Comparison of ENCODE assay signal across 18 cellular contexts in the genomic region with DNA sequence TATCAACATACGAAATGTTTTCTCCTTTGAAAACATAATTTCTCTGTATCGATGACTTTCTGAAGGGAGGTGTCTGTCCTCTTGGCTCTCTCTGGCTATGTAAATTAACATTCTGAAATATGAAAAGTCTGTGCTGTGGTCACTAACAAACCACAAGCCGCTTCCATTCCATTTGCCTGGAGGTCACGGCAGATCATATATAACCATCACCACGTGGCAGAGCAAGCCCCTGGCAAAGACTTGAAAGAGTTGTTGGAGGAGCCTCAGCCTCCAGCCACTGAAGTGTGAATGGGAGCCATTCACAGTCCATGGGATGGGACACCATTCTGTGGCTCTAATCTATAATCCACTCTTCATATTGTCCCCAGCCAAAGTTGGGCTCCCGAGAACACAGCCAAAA.
"Had no signal": no experiment of that assay in that cellular context is flagged by ENCODE, and none has a peak within 500 bp of the region (broad histone marks: within the 10 kb centered on the region; RNA-seq: fewer than 3 reads in every experiment).

No MANE protein-coding gene starts in this region.

- H3K9me3 Mint-ChIP-seq: activated T-helper 2 cell treated with anti-CD3 and anti-CD28 coated beads, Interferon-gamma antibody, Interleukin-2, Interleukin-4, amounts not matched to agents 10 μg/mL and 5 μg/mL and 100 μg/mL, durations not matched to agents 14 hours and 24 hours and 36 hours; memory B cell; naive B cell; stimulated activated naive B cell treated with anti-CD40 and anti-IgM and Interleukin-4, amounts not matched to agents 10 μg/mL and 1 μg/mL and 100 μg/mL, for 72 hours; T-helper 2 cell treated with Interferon-gamma antibody and Interleukin-4, amounts not matched to agents 5 μg/mL and 100 μg/mL, for 36 hours; WTC11 had no signal

- DNase-seq: activated CD4-positive, alpha-beta T cell treated with anti-CD3 and anti-CD28 coated beads for 36 hours; activated CD4-positive, alpha-beta T cell treated with anti-CD3 and anti-CD28 coated beads, Interleukin-2, amount 50 U/mL, for 48 hours; activated CD8-positive, alpha-beta memory T cell treated with anti-CD3 and anti-CD28 coated beads, Interleukin-2, amount 10 ng/mL, durations not matched to agents 7 days and 5 days; activated naive CD4-positive, alpha-beta T cell treated with anti-CD3 and anti-CD28 coated beads, Interleukin-2, amount 50 U/mL, for 16 hours; activated T-cell treated with anti-CD3 and anti-CD28 coated beads, Interleukin-2, amount 50 U/mL, for 1 hour; cerebellar nuclear complex; effector CD8-positive, alpha-beta T cell; mucosa of descending colon; naive B cell; retina; stimulated activated naive B cell treated with anti-CD40 and anti-IgM and Interleukin-4, amounts not matched to agents 10 μg/mL and 1 μg/mL and 100 μg/mL, for 72 hours; upper lobe of right lung had no signal

- H3K4me3 Mint-ChIP-seq: activated CD4-positive, alpha-beta T cell treated with anti-CD3 and anti-CD28 coated beads for 36 hours; activated CD8-positive, alpha-beta memory T cell treated with anti-CD3 and anti-CD28 coated beads, Interleukin-2, amount 10 ng/mL, durations not matched to agents 7 days and 5 days; memory B cell; naive B cell; stimulated activated naive B cell treated with anti-CD40 and anti-IgM and Interleukin-4, amounts not matched to agents 10 μg/mL and 1 μg/mL and 100 μg/mL, for 72 hours; T-helper 2 cell treated with Interferon-gamma antibody and Interleukin-4, amounts not matched to agents 5 μg/mL and 100 μg/mL, for 36 hours; WTC11 had no signal

- H3K27me3 Mint-ChIP-seq: activated CD4-positive, alpha-beta T cell treated with anti-CD3 and anti-CD28 coated beads for 36 hours; activated CD8-positive, alpha-beta memory T cell treated with anti-CD3 and anti-CD28 coated beads, Interleukin-2, amount 10 ng/mL, durations not matched to agents 7 days and 5 days; memory B cell; naive B cell; stimulated activated naive B cell treated with anti-CD40 and anti-IgM and Interleukin-4, amounts not matched to agents 10 μg/mL and 1 μg/mL and 100 μg/mL, for 72 hours had no signal

- H3K27me3 ChIP-seq: breast epithelium, esophagus muscularis mucosa, upper lobe of right lung had no signal

- H3K27ac Mint-ChIP-seq: activated CD4-positive, alpha-beta T cell treated with anti-CD3 and anti-CD28 coated beads for 36 hours; activated CD8-positive, alpha-beta memory T cell treated with anti-CD3 and anti-CD28 coated beads, Interleukin-2, amount 10 ng/mL, durations not matched to agents 7 days and 5 days; activated T-helper 2 cell treated with anti-CD3 and anti-CD28 coated beads, Interferon-gamma antibody, Interleukin-2, Interleukin-4, amounts not matched to agents 10 μg/mL and 5 μg/mL and 100 μg/mL, durations not matched to agents 14 hours and 24 hours and 36 hours; memory B cell; stimulated activated naive B cell treated with anti-CD40 and anti-IgM and Interleukin-4, amounts not matched to agents 10 μg/mL and 1 μg/mL and 100 μg/mL, for 72 hours; T-helper 2 cell treated with Interferon-gamma antibody and Interleukin-4, amounts not matched to agents 5 μg/mL and 100 μg/mL, for 36 hours; WTC11 had no signal

- ATAC-seq: activated CD4-positive, alpha-beta T cell treated with anti-CD3 and anti-CD28 coated beads for 36 hours; activated CD8-positive, alpha-beta memory T cell treated with anti-CD3 and anti-CD28 coated beads, Interleukin-2, amount 10 ng/mL, durations not matched to agents 7 days and 5 days; mucosa of descending colon; stimulated activated naive B cell treated with anti-CD40 and anti-IgM and Interleukin-4, amounts not matched to agents 10 μg/mL and 1 μg/mL and 100 μg/mL, for 72 hours; upper lobe of right lung; WTC11 had no signal

- H3K4me3 ChIP-seq: breast epithelium, esophagus muscularis mucosa, mucosa of descending colon, upper lobe of right lung had no signal

- H3K4me1 ChIP-seq: breast epithelium, esophagus muscularis mucosa, upper lobe of right lung had no signal

- H3K36me3 ChIP-seq: breast epithelium had no signal

- H3K9me3 ChIP-seq: breast epithelium, esophagus muscularis mucosa, mucosa of descending colon, upper lobe of right lung had no signal

- H3K36me3 Mint-ChIP-seq: WTC11 had no signal

- H3K27ac ChIP-seq: breast epithelium, esophagus muscularis mucosa, upper lobe of right lung had no signal
